Comparison of ENCODE assay signal across 13 cellular contexts in the genomic region with DNA sequence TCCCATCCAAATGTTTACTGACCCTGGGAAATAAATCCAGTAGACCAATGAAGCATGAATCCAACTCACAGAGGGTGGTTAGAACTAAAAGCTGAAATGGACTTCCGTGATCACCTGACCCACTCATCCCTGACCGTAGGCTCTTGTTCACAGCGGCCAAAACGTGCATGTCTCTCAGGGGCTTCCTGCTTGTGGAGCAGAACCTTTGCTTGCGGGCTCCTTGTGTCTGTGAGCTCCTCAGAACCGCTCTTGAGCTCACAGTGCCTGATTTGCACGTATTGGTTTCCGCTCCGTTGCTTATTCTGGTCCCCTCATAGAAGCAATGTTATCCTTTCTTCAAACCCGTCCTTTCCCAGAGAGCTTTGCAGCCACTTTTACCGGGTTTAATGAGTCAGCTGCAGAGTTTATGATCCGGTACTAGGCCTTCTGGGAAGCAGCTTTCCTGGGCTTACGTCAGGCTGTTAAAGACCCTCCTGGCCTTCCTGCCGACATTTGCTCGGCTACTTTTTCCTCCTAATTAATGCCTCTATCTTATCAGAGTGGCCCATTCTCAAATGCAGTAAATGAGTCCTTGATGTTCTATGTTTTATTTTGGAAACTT. TPM values are rescaled to one million over a fixed set of nuclear protein-coding genes. Genes with fewer than 3 reads are reported as not detected.
A peak's percentile ranks its signal among the peaks of the same experiment; 100 is the strongest.
DNase-seq lines count a peak whose midpoint lies in the region; FAIRE-seq and TF ChIP-seq lines count a peak whose summit lies in the region.
"Had no signal": no experiment of that assay in that cellular context is flagged by ENCODE, and none has a peak within 500 bp of the region (broad histone marks: within the 10 kb centered on the region; RNA-seq: fewer than 3 reads in every experiment).

No MANE protein-coding gene starts in this region.

- H2AFZ ChIP-seq in OCI-LY7 (ENCODE audit: low read length), result peak overlapping the region; percentile 49; the same call in 1 of the 2 replicates

- BruUV-seq in OCI-LY7 (replicated peaks; lab: Mats Ljungman, UMichigan), result no TSS peak

- POLR2A ChIA-PET in OCI-LY7 (lab: Charles Lee), result interaction anchor here (1.1 kb wide), 1 partner anchor 9 kb away, joined by 3 read pairs; no protein-coding TSS in a partner anchor

- H3K4me1 ChIP-seq in OCI-LY7 (ENCODE audit: insufficient read depth, low read length, poor library complexity, severe bottlenecking), result peaks cover 36% of the 10 kb centered on the region
- peaks cover 6 to 48% (median 24%) of the 10 kb centered on the region in 4 donors for H3K4me1 ChIP-seq in stomach

- no peak overlapping the region for H3K4me3 ChIP-seq in OCI-LY7 (ENCODE audit: low read depth, low read length, poor library complexity, severe bottlenecking)
- H3K4me3 ChIP-seq in stomach, result peak overlapping the region in 1 of 4 donors; percentile 18
- H3K4me3 ChIP-seq: left lung had no signal

- no peak for TF ChIP-seq CTCF in OCI-LY7 (conservative IDR thresholded peaks at IDR 0.05; ENCODE audit: low read length)
- TF ChIP-seq CTCF in stomach (IDR thresholded peaks at IDR 0.05), result no peak

- H3K4me2 ChIP-seq in OCI-LY7 (ENCODE audit: low read length), result peak overlapping the region; percentile 32; the same call in 1 of the 2 replicates

- H3K27ac ChIP-seq in OCI-LY7 (ENCODE audit: low read depth, low read length, poor library complexity, severe bottlenecking) (no peak overlapping the region), stomach (peak overlapping the region; percentile 15 to 84 (median 71))
- H3K27ac ChIP-seq: left lung had no signal

- no peaks in the 10 kb centered on the region for H4K20me1 ChIP-seq in OCI-LY7 (ENCODE audit: insufficient read depth, low read length)

- H3K79me2 ChIP-seq in OCI-LY7 (ENCODE audit: insufficient read depth, low read depth, low read length), result no peaks in the 10 kb centered on the region

- CTCF ChIA-PET in OCI-LY7 (lab: Charles Lee; ENCODE audit: unreplicated experiment), result no interaction called here

- TF ChIP-seq POLR2A in stomach (IDR thresholded peaks at IDR 0.05), result no peak
- TF ChIP-seq POLR2A in H54 (IDR thresholded peaks at IDR 0.05; ENCODE audit: low read depth, low read length), result no peak

- no peaks in the 10 kb centered on the region for H3K9me2 ChIP-seq in OCI-LY7 (ENCODE audit: insufficient read depth, low read length)

- H3K36me3 ChIP-seq in OCI-LY7 (ENCODE audit: insufficient read depth, low read length) (no peaks in the 10 kb centered on the region), stomach (no peaks in the 10 kb centered on the region)
- H3K36me3 ChIP-seq: left lung had no signal

- no peak for FAIRE-seq in H54 (lab: Jason Lieb, UNC)

- DNase-seq in HK-2 (ENCODE audit: unreplicated experiment) (peak; percentile 73), OCI-LY7 (ENCODE audit: low spot score) (no peak), iris pigment epithelial cell (ENCODE audit: low read depth) (peak; percentile 49), stomach (no peak), Ammon's horn (ENCODE audit: low spot score) (no peak), H54 (ENCODE audit: insufficient read length, low spot score) (no peak), activated gamma-delta T cell (lab: John Stamatoyannopoulos, UW) (no peak)
- DNase-seq: activated CD4-positive, alpha-beta T cell treated with anti-CD3 and anti-CD28 coated beads, Interleukin-2, amount 50 U/mL, for 1 hour; activated naive CD4-positive, alpha-beta T cell treated with anti-CD3 and anti-CD28 coated beads for 36 hours; foreskin fibroblast; left lung; occipital lobe; stimulated activated naive B cell treated with anti-CD40 and anti-IgM and Interleukin-4, amounts not matched to agents 10 μg/mL and 1 μg/mL and 100 μg/mL, for 72 hours had no signal

- intact Hi-C loops in OCI-LY7 (cut with micrococcal nuclease; ENCODE audit: unreplicated experiment) (no loop called here), stomach (cut with DNase I; ENCODE audit: low total_unique reads) (no loop called here)

- no peak for TF ChIP-seq EP300 in stomach (IDR thresholded peaks at IDR 0.05)

- 39 to 63% (median 46%) methylated on average over 15 of the region's 15 CpGs for WGBS in stomach, 5 donors

- H3K9me3 ChIP-seq in OCI-LY7 (ENCODE audit: low read length), result no peaks in the 10 kb centered on the region
- no peaks in the 10 kb centered on the region for H3K9me3 ChIP-seq in stomach
- H3K9me3 ChIP-seq: left lung had no signal

- no peaks in the 10 kb centered on the region for H3K27me3 ChIP-seq in stomach
- H3K27me3 ChIP-seq: left lung had no signal

RNA-seq across cellular contexts. Expression of gene LIPC, which starts 35.4 kb away (rescaled TPM):
- total RNA-seq in OCI-LY7 (2014; rRNA removed; shearing (Covaris generic)), result 0.08 and 0.50 TPM in 2 replicates
- total RNA-seq in OCI-LY7 (2022) (not detected in 2 replicates), stomach (1 to 10 TPM in 1 of 5 donors, under 1 TPM in 1, not detected in 3; 0.58 to 7.5 TPM)
- under 1 TPM in 2 of 3 donors, not detected in 1; 0.23 to 0.93 TPM for polyA plus RNA-seq in stomach

Comparison
In these comparisons a context has a peak if more than half of its experiments do, and no peak if none do; other contexts are left out.
1. DNase-seq: peak in HK-2 (single experiment) and iris pigment epithelial cell (single experiment); none in OCI-LY7 (single experiment), stomach (single experiment), Ammon's horn (single experiment), H54 (single experiment) and activated gamma-delta T cell (single experiment).